Comparison of ENCODE assay signal across 9 cellular contexts in genomic region chr17:11598274-11599221, GRCh38. TPM values are rescaled to one million over a fixed set of nuclear protein-coding genes. Genes with fewer than 3 reads are reported as not detected.
A peak's percentile ranks its signal among the peaks of the same experiment; 100 is the strongest.
DNase-seq lines count a peak whose midpoint lies in the region; ATAC-seq and TF ChIP-seq lines count a peak whose summit lies in the region.
"Had no signal": no experiment of that assay in that cellular context is flagged by ENCODE, and none has a peak within 500 bp of the region (broad histone marks: within the 10 kb centered on the region; RNA-seq: fewer than 3 reads in every experiment).

Gene DNAH9 (plus strand): TSS chr17:11598470. CDS start chr17:11598499, 29 bp downstream.

- intact Hi-C loops in head of caudate nucleus (cut with DNase I), result no loop called here
- intact Hi-C loops in vagina (cut with DNase I), result no loop called here

- H3K9me3 ChIP-seq in neural progenitor cell (ENCODE audit: low read depth) (no peaks in the 10 kb centered on the region), vagina (no peaks in the 10 kb centered on the region)
- H3K9me3 ChIP-seq in CD8-positive, alpha-beta memory T cell (ENCODE audit: low read length), result no peaks in the 10 kb centered on the region

- no peak within 1 kb of the TSS for H3K4me3 Mint-ChIP-seq in activated CD8-positive, alpha-beta T cell treated with anti-CD3 and anti-CD28 coated beads, Interleukin-2, amount 10 ng/mL, durations not matched to agents 7 days and 5 days
- peak within 1 kb of the TSS; percentile 84 for H3K4me3 Mint-ChIP-seq in neural progenitor cell
- peak within 1 kb of the TSS in 1 of 7 donors; percentile 3 for H3K4me3 Mint-ChIP-seq in CD8-positive, alpha-beta memory T cell

- no peak for TF ChIP-seq POLR2A in vagina (IDR thresholded peaks at IDR 0.05)

- no peak for ATAC-seq in activated CD8-positive, alpha-beta T cell treated with anti-CD3 and anti-CD28 coated beads, Interleukin-2, amount 10 ng/mL, durations not matched to agents 7 days and 5 days

- peaks cover 9% of the 10 kb centered on the region for H3K27me3 Mint-ChIP-seq in activated CD8-positive, alpha-beta T cell treated with anti-CD3 and anti-CD28 coated beads, Interleukin-2, amount 10 ng/mL, durations not matched to agents 7 days and 5 days (ENCODE audit: low read depth)
- H3K27me3 Mint-ChIP-seq in neural progenitor cell (ENCODE audit: insufficient read depth, low read depth), result peaks cover 7% of the 10 kb centered on the region
- peaks cover 6 to 11% of the 10 kb centered on the region in 2 donors for H3K27me3 Mint-ChIP-seq in CD8-positive, alpha-beta memory T cell

- H3K4me1 ChIP-seq in neural progenitor cell, result no peaks in the 10 kb centered on the region
- H3K4me1 ChIP-seq in vagina, result peaks cover 4% of the 10 kb centered on the region
- H3K4me1 ChIP-seq in CD8-positive, alpha-beta memory T cell (ENCODE audit: insufficient read depth, low read length), result no peaks in the 10 kb centered on the region
- H3K4me1 ChIP-seq: BLaER1 treated with 17β-estradiol and CSF1 and Interleukin-3, amounts not matched to agents 10 nM and 100 nM had no signal

- H3K27ac ChIP-seq in neural progenitor cell, result no peak within 1 kb of the TSS
- H3K27ac ChIP-seq in vagina, result peak within 1 kb of the TSS; percentile 61
- no peak within 1 kb of the TSS for H3K27ac ChIP-seq in CD8-positive, alpha-beta memory T cell (ENCODE audit: low read depth, low read length)
- H3K27ac ChIP-seq: BLaER1 treated with 17β-estradiol and CSF1 and Interleukin-3, amounts not matched to agents 10 nM and 100 nM had no signal

- H3K4me1 Mint-ChIP-seq in activated CD8-positive, alpha-beta T cell treated with anti-CD3 and anti-CD28 coated beads, Interleukin-2, amount 10 ng/mL, durations not matched to agents 7 days and 5 days (ENCODE audit: low read depth), result no peaks in the 10 kb centered on the region
- peaks cover 13% of the 10 kb centered on the region for H3K4me1 Mint-ChIP-seq in neural progenitor cell
- H3K4me1 Mint-ChIP-seq in CD8-positive, alpha-beta memory T cell, result no peaks in the 10 kb centered on the region

- no peak within 1 kb of the TSS for H3K27ac Mint-ChIP-seq in activated CD8-positive, alpha-beta T cell treated with anti-CD3 and anti-CD28 coated beads, Interleukin-2, amount 10 ng/mL, durations not matched to agents 7 days and 5 days
- no peak within 1 kb of the TSS for H3K27ac Mint-ChIP-seq in neural progenitor cell
- H3K27ac Mint-ChIP-seq in CD8-positive, alpha-beta memory T cell, result no peak within 1 kb of the TSS

- POLR2A ChIA-PET in activated CD8-positive, alpha-beta T cell treated with anti-CD3 and anti-CD28 coated beads, Interleukin-2, amount 10 ng/mL, durations not matched to agents 7 days and 5 days (lab: Charles Lee), result no interaction called here
- POLR2A ChIA-PET in CD8-positive, alpha-beta memory T cell (lab: Charles Lee), result no interaction called here

- no peaks in the 10 kb centered on the region for H3K79me2 ChIP-seq in neural progenitor cell (ENCODE audit: low read depth)

- CTCF ChIA-PET in activated CD8-positive, alpha-beta T cell treated with anti-CD3 and anti-CD28 coated beads, Interleukin-2, amount 10 ng/mL, durations not matched to agents 7 days and 5 days (lab: Charles Lee), result no interaction called here
- CTCF ChIA-PET in CD8-positive, alpha-beta memory T cell (lab: Charles Lee), result no interaction called here

- H3K4me2 ChIP-seq in neural progenitor cell, result peak within 1 kb of the TSS; percentile 87
- H3K4me2 ChIP-seq: BLaER1 treated with 17β-estradiol and CSF1 and Interleukin-3, amounts not matched to agents 10 nM and 100 nM had no signal

- no peaks in the 10 kb centered on the region for H3K36me3 ChIP-seq in neural progenitor cell
- H3K36me3 ChIP-seq in vagina, result no peaks in the 10 kb centered on the region
- no peaks in the 10 kb centered on the region for H3K36me3 ChIP-seq in CD8-positive, alpha-beta memory T cell (ENCODE audit: insufficient read depth, low read length)
- H3K36me3 ChIP-seq: BLaER1 treated with 17β-estradiol and CSF1 and Interleukin-3, amounts not matched to agents 10 nM and 100 nM had no signal

- H3K4me3 ChIP-seq in neural progenitor cell (peak within 1 kb of the TSS; percentile 79), vagina (peak within 1 kb of the TSS; percentile 62 to 73)
- no peak within 1 kb of the TSS for H3K4me3 ChIP-seq in CD8-positive, alpha-beta memory T cell (ENCODE audit: low read length)
- H3K4me3 ChIP-seq: BLaER1 treated with 17β-estradiol and CSF1 and Interleukin-3, amounts not matched to agents 10 nM and 100 nM had no signal

- H3K27me3 ChIP-seq in neural progenitor cell (peaks cover 23% of the 10 kb centered on the region), vagina (no peaks in the 10 kb centered on the region)
- H3K27me3 ChIP-seq in CD8-positive, alpha-beta memory T cell (ENCODE audit: insufficient read depth, low read length, poor library complexity, severe bottlenecking), result no peaks in the 10 kb centered on the region
- H3K27me3 ChIP-seq: BLaER1 treated with 17β-estradiol and CSF1 and Interleukin-3, amounts not matched to agents 10 nM and 100 nM had no signal

- peaks cover 10% of the 10 kb centered on the region for H3F3A ChIP-seq in neural progenitor cell (ENCODE audit: low read depth)

- peak within 1 kb of the TSS; percentile 97 for H2AFZ ChIP-seq in neural progenitor cell (replicated peaks)

- H3K36me3 Mint-ChIP-seq in activated CD8-positive, alpha-beta T cell treated with anti-CD3 and anti-CD28 coated beads, Interleukin-2, amount 10 ng/mL, durations not matched to agents 7 days and 5 days (ENCODE audit: low read depth), result no peaks in the 10 kb centered on the region
- no peaks in the 10 kb centered on the region for H3K36me3 Mint-ChIP-seq in neural progenitor cell
- no peaks in the 10 kb centered on the region for H3K36me3 Mint-ChIP-seq in CD8-positive, alpha-beta memory T cell

- no peaks in the 10 kb centered on the region for H3K9me3 Mint-ChIP-seq in activated CD8-positive, alpha-beta T cell treated with anti-CD3 and anti-CD28 coated beads, Interleukin-2, amount 10 ng/mL, durations not matched to agents 7 days and 5 days (ENCODE audit: insufficient read depth)
- no peaks in the 10 kb centered on the region for H3K9me3 Mint-ChIP-seq in neural progenitor cell
- peaks cover 2 to 18% (median 5%) of the 10 kb centered on the region in 5 donors for H3K9me3 Mint-ChIP-seq in CD8-positive, alpha-beta memory T cell

- TF ChIP-seq CTCF in neural progenitor cell (IDR thresholded peaks at IDR 0.05) (no peak), vagina (IDR thresholded peaks at IDR 0.05) (no peak)

- H3K9ac ChIP-seq in neural progenitor cell, result no peak within 1 kb of the TSS
- H3K9ac ChIP-seq: BLaER1 treated with 17β-estradiol and CSF1 and Interleukin-3, amounts not matched to agents 10 nM and 100 nM had no signal

- H4K20me1 ChIP-seq in neural progenitor cell (ENCODE audit: low read depth), result peaks cover 6% of the 10 kb centered on the region
- H4K20me1 ChIP-seq: BLaER1 treated with 17β-estradiol and CSF1 and Interleukin-3, amounts not matched to agents 10 nM and 100 nM had no signal

- peak; percentile 54 for DNase-seq in activated CD8-positive, alpha-beta memory T cell treated with anti-CD3 and anti-CD28 coated beads, Interleukin-2, amount 50 U/mL, for 48 hours
- no peak for DNase-seq in activated CD8-positive, alpha-beta memory T cell treated with anti-CD3 and anti-CD28 coated beads for 24 hours
- peak; percentile 25 for DNase-seq in activated CD8-positive, alpha-beta T cell treated with anti-CD3 and anti-CD28 coated beads, Interleukin-2, amount 10 ng/mL, durations not matched to agents 7 days and 5 days
- peak; percentile 81 to 99 (median 95) for DNase-seq in head of caudate nucleus
- peak; percentile 99 for DNase-seq in neural progenitor cell (ENCODE audit: low spot score)
- DNase-seq in vagina (ENCODE audit: extremely low spot score in 2 of 2), result peak; percentile 95 to 96
- DNase-seq in GM19238 (ENCODE audit: insufficient read length, low spot score), result no peak
- DNase-seq in CD8-positive, alpha-beta memory T cell, result no peak

RNA-seq across cellular contexts. Expression of gene DNAH9, which starts in this region (rescaled TPM):
- not detected for total RNA-seq in activated CD8-positive, alpha-beta T cell treated with anti-CD3 and anti-CD28 coated beads, Interleukin-2, amount 10 ng/mL, durations not matched to agents 7 days and 5 days
- total RNA-seq in neural progenitor cell (ENCODE audit: low replicate concordance), result 0.62 and 1.3 TPM in 2 replicates
- not detected for total RNA-seq in vagina
- total RNA-seq in CD8-positive, alpha-beta memory T cell, result not detected
- polyA plus RNA-seq in CD8-positive, alpha-beta memory T cell, result not detected

Comparison
In these comparisons a context has a peak if more than half of its experiments do, and no peak if none do; other contexts are left out.
1. DNase-seq: peak in activated CD8-positive, alpha-beta memory T cell treated with anti-CD3 and anti-CD28 coated beads, Interleukin-2, amount 50 U/mL, for 48 hours (single experiment), head of caudate nucleus (42 of 42) and neural progenitor cell (single experiment); none in activated CD8-positive, alpha-beta memory T cell treated with anti-CD3 and anti-CD28 coated beads for 24 hours (single experiment), GM19238 (single experiment) and CD8-positive, alpha-beta memory T cell (0 of 5).
2. Peak in DNase-seq in activated CD8-positive, alpha-beta T cell treated with anti-CD3 and anti-CD28 coated beads, Interleukin-2, amount 10 ng/mL, durations not matched to agents 7 days and 5 days; RNA of the gene not detected or under 1 TPM.
3. Peak in DNase-seq, H3K4me3 ChIP-seq and H3K27ac ChIP-seq in vagina; RNA of the gene not detected or under 1 TPM.